ENCODE assay signal across 8 cellular contexts in the genomic region with DNA sequence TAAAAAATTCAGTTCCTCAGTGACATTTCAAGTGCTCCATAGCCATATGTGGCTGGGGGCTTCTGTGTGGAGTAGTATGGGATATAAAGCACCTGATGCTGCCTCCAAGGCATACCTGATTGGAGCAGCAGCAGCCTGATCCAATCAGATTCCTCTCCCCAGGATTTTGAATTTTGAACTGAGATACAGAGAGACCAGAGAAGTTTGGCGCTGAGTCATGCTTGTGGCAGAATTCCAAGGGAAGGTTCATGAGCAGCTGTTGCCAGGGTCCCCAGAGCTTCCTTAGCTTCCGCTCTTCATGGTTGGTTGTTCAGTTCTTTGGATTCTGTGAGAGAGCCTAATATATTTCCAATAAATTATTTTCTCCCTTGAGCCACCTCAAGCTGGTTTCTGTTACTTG. TPM values are rescaled to one million over a fixed set of nuclear protein-coding genes. Genes with fewer than 3 reads are reported as not detected.
DNase-seq lines count a peak whose midpoint lies in the region; ATAC-seq and TF ChIP-seq lines count a peak whose summit lies in the region.

No MANE protein-coding gene starts in this region.

- no peak overlapping the region for H3K4me3 Mint-ChIP-seq in activated naive CD4-positive, alpha-beta T cell treated with anti-CD3 and anti-CD28 coated beads for 36 hours

- in situ Hi-C loops in G401 (cut with HindIII; ENCODE audit: low sequenced_read_pairs): no loop called here

- H3K4me1 Mint-ChIP-seq in activated naive CD4-positive, alpha-beta T cell treated with anti-CD3 and anti-CD28 coated beads for 36 hours (ENCODE audit: low read depth): no peaks in the 10 kb centered on the region

- DNase-seq in G401 (ENCODE audit: low spot score): peak; percentile 1
- DNase-seq in NCI-H460 (ENCODE audit: extremely low read depth, low read depth): peak; percentile 21
- DNase-seq in fibroblast of mammary gland (ENCODE audit: low read depth): peak; percentile 89
- DNase-seq in omental fat pad (ENCODE audit: low spot score): peak; percentile 23
- no peak for DNase-seq in NOMO-1 (lab: John Stamatoyannopoulos, UW; ENCODE audit: unreplicated experiment in 2 of 2)
- no peak for DNase-seq in UCSD-AML1 (lab: John Stamatoyannopoulos, UW; ENCODE audit: unreplicated experiment)
- DNase-seq in stimulated activated CD4-positive, alpha-beta T cell treated with anti-CD3 and anti-CD28 coated beads, Interleukin-4, amount 100 ng/mL, for 4 hours: no peak
- no peak for DNase-seq in activated naive CD4-positive, alpha-beta T cell treated with anti-CD3 and anti-CD28 coated beads for 36 hours

- no peaks in the 10 kb centered on the region for H3K36me3 Mint-ChIP-seq in activated naive CD4-positive, alpha-beta T cell treated with anti-CD3 and anti-CD28 coated beads for 36 hours (ENCODE audit: low read depth)

- H3K27me3 Mint-ChIP-seq in activated naive CD4-positive, alpha-beta T cell treated with anti-CD3 and anti-CD28 coated beads for 36 hours (ENCODE audit: low read depth): no peaks in the 10 kb centered on the region

- H3K27ac Mint-ChIP-seq in activated naive CD4-positive, alpha-beta T cell treated with anti-CD3 and anti-CD28 coated beads for 36 hours: no peak overlapping the region

- ATAC-seq in omental fat pad (ENCODE audit: low FRiP score): no peak

- intact Hi-C loops in activated naive CD4-positive, alpha-beta T cell treated with anti-CD3 and anti-CD28 coated beads for 36 hours (cut with micrococcal nuclease): no loop called here

- H3K4me3 ChIP-seq in fibroblast of mammary gland (ENCODE audit: control insufficient read depth, low read depth, low read length): no peak overlapping the region

- TF ChIP-seq CTCF in fibroblast of mammary gland (conservative IDR thresholded peaks at IDR 0.05; ENCODE audit: control insufficient read depth, insufficient read depth, low read depth, low read length) (no peak), omental fat pad (IDR thresholded peaks at IDR 0.05) (no peak)

- no peaks in the 10 kb centered on the region for H3K9me3 Mint-ChIP-seq in activated naive CD4-positive, alpha-beta T cell treated with anti-CD3 and anti-CD28 coated beads for 36 hours

- CTCF ChIA-PET in activated naive CD4-positive, alpha-beta T cell treated with anti-CD3 and anti-CD28 coated beads for 36 hours (lab: Charles Lee): interaction anchor here (0.6 kb wide), 1 partner anchor 50 kb away, joined by 3 read pairs; no protein-coding TSS in a partner anchor

RNA-seq across cellular contexts. Expression of a gene that starts 29.0 kb away (rescaled TPM):
- total RNA-seq in G401 (2014; rRNA removed; shearing (Covaris generic)): 41.4 and 56.9 TPM in 2 replicates
- total RNA-seq in NCI-H460 (2014; rRNA removed; shearing (Covaris generic)): 45.6 and 46.9 TPM in 2 replicates
- polyA plus RNA-seq in NCI-H460 (2014; cell fraction: nucleus; rRNA removed): 18.3 and 19.2 TPM in 2 replicates
- 10 to 100 TPM; 13.8 to 18.6 (median 17.4) TPM for total RNA-seq in omental fat pad
- 10 to 100 TPM; 25.6 to 27.5 TPM for total RNA-seq in activated naive CD4-positive, alpha-beta T cell treated with anti-CD3 and anti-CD28 coated beads for 36 hours

Comparison
In these comparisons a context has a peak if more than half of its experiments do, and no peak if none do; other contexts are left out.
1. DNase-seq: peak in G401 (single experiment), NCI-H460 (single experiment), fibroblast of mammary gland (single experiment) and omental fat pad (single experiment); none in NOMO-1 (0 of 2), UCSD-AML1 (single experiment), stimulated activated CD4-positive, alpha-beta T cell treated with anti-CD3 and anti-CD28 coated beads, Interleukin-4, amount 100 ng/mL, for 4 hours (0 of 2) and activated naive CD4-positive, alpha-beta T cell treated with anti-CD3 and anti-CD28 coated beads for 36 hours (single experiment).